ENCODE assay signal across 1 cellular context in genomic region chr1:21022279-21023040, GRCh38.
TF ChIP-seq lines count a peak whose summit lies in the region.

No MANE protein-coding gene starts in this region.

TF ChIP-seq in HepG2, 621 proteins besides CTCF, POLR2A, EP300 and RAD21 (continued from another document and continues in another):
- TF ChIP-seq AKNA (CRISPR knock-in tag; IDR thresholded peaks at IDR 0.05; ENCODE audit: borderline replicate concordance) (no peak), ZNF839 (CRISPR knock-in tag; IDR thresholded peaks at IDR 0.05; ENCODE audit: borderline replicate concordance) (no peak), ZNF777 (CRISPR knock-in tag; IDR thresholded peaks at IDR 0.05) (no peak), ZSCAN21 (CRISPR knock-in tag; IDR thresholded peaks at IDR 0.05; ENCODE audit: borderline replicate concordance) (peak; percentile 81), MEF2D (CRISPR knock-in tag; IDR thresholded peaks at IDR 0.05) (peak; percentile 99), YEATS4 (CRISPR knock-in tag; IDR thresholded peaks at IDR 0.05; ENCODE audit: borderline replicate concordance) (no peak), AKAP8 (CRISPR knock-in tag; IDR thresholded peaks at IDR 0.05) (no peak), ZNF605 (CRISPR knock-in tag; IDR thresholded peaks at IDR 0.05) (no peak), ZNF331 (CRISPR knock-in tag; IDR thresholded peaks at IDR 0.05) (peak; percentile 69; the same call in 1 of the 2 replicates), KLF11 (CRISPR knock-in tag; IDR thresholded peaks at IDR 0.05) (no peak), SAFB2 (CRISPR knock-in tag; IDR thresholded peaks at IDR 0.05; ENCODE audit: borderline replicate concordance, low read depth) (no peak), SETDB1 (CRISPR knock-in tag; IDR thresholded peaks at IDR 0.05; ENCODE audit: borderline replicate concordance) (no peak), ZNF496 (CRISPR knock-in tag; IDR thresholded peaks at IDR 0.05; ENCODE audit: insufficient replicate concordance) (no peak), TOPORS (CRISPR knock-in tag; IDR thresholded peaks at IDR 0.05) (no peak), SP5 (CRISPR knock-in tag; IDR thresholded peaks at IDR 0.05; ENCODE audit: borderline replicate concordance, low read depth) (no peak), SMARCE1 (IDR thresholded peaks at IDR 0.05; ENCODE audit: borderline replicate concordance) (no peak), ZNF674 (CRISPR knock-in tag; IDR thresholded peaks at IDR 0.05; ENCODE audit: low read depth) (no peak), ZMYM4 (CRISPR knock-in tag; IDR thresholded peaks at IDR 0.05) (peak; percentile 66)
- TF ChIP-seq, protein P1, sequence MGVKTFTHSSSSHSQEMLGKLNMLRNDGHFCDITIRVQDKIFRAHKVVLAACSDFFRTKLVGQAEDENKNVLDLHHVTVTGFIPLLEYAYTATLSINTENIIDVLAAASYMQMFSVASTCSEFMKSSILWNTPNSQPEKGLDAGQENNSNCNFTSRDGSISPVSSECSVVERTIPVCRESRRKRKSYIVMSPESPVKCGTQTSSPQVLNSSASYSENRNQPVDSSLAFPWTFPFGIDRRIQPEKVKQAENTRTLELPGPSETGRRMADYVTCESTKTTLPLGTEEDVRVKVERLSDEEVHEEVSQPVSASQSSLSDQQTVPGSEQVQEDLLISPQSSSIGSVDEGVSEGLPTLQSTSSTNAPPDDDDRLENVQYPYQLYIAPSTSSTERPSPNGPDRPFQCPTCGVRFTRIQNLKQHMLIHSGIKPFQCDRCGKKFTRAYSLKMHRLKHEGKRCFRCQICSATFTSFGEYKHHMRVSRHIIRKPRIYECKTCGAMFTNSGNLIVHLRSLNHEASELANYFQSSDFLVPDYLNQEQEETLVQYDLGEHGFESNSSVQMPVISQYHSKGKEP (CRISPR knock-in tag; IDR thresholded peaks at IDR 0.05): no peak
- TF ChIP-seq, protein P2, sequence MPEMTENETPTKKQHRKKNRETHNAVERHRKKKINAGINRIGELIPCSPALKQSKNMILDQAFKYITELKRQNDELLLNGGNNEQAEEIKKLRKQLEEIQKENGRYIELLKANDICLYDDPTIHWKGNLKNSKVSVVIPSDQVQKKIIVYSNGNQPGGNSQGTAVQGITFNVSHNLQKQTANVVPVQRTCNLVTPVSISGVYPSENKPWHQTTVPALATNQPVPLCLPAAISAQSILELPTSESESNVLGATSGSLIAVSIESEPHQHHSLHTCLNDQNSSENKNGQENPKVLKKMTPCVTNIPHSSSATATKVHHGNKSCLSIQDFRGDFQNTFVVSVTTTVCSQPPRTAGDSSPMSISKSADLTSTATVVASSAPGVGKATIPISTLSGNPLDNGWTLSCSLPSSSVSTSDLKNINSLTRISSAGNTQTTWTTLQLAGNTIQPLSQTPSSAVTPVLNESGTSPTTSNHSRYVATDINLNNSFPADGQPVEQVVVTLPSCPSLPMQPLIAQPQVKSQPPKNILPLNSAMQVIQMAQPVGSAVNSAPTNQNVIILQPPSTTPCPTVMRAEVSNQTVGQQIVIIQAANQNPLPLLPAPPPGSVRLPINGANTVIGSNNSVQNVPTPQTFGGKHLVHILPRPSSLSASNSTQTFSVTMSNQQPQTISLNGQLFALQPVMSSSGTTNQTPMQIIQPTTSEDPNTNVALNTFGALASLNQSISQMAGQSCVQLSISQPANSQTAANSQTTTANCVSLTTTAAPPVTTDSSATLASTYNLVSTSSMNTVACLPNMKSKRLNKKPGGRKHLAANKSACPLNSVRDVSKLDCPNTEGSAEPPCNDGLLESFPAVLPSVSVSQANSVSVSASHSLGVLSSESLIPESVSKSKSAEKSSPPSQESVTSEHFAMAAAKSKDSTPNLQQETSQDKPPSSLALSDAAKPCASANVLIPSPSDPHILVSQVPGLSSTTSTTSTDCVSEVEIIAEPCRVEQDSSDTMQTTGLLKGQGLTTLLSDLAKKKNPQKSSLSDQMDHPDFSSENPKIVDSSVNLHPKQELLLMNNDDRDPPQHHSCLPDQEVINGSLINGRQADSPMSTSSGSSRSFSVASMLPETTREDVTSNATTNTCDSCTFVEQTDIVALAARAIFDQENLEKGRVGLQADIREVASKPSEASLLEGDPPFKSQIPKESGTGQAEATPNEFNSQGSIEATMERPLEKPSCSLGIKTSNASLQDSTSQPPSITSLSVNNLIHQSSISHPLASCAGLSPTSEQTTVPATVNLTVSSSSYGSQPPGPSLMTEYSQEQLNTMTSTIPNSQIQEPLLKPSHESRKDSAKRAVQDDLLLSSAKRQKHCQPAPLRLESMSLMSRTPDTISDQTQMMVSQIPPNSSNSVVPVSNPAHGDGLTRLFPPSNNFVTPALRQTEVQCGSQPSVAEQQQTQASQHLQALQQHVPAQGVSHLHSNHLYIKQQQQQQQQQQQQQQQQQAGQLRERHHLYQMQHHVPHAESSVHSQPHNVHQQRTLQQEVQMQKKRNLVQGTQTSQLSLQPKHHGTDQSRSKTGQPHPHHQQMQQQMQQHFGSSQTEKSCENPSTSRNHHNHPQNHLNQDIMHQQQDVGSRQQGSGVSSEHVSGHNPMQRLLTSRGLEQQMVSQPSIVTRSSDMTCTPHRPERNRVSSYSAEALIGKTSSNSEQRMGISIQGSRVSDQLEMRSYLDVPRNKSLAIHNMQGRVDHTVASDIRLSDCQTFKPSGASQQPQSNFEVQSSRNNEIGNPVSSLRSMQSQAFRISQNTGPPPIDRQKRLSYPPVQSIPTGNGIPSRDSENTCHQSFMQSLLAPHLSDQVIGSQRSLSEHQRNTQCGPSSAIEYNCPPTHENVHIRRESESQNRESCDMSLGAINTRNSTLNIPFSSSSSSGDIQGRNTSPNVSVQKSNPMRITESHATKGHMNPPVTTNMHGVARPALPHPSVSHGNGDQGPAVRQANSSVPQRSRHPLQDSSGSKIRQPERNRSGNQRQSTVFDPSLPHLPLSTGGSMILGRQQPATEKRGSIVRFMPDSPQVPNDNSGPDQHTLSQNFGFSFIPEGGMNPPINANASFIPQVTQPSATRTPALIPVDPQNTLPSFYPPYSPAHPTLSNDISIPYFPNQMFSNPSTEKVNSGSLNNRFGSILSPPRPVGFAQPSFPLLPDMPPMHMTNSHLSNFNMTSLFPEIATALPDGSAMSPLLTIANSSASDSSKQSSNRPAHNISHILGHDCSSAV (CRISPR knock-in tag; IDR thresholded peaks at IDR 0.05; ENCODE audit: borderline replicate concordance): no peak
- TF ChIP-seq, protein P3, sequence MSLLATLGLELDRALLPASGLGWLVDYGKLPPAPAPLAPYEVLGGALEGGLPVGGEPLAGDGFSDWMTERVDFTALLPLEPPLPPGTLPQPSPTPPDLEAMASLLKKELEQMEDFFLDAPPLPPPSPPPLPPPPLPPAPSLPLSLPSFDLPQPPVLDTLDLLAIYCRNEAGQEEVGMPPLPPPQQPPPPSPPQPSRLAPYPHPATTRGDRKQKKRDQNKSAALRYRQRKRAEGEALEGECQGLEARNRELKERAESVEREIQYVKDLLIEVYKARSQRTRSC (CRISPR knock-in tag; IDR thresholded peaks at IDR 0.05; ENCODE audit: low read depth): no peak
- TF ChIP-seq, protein P4, sequence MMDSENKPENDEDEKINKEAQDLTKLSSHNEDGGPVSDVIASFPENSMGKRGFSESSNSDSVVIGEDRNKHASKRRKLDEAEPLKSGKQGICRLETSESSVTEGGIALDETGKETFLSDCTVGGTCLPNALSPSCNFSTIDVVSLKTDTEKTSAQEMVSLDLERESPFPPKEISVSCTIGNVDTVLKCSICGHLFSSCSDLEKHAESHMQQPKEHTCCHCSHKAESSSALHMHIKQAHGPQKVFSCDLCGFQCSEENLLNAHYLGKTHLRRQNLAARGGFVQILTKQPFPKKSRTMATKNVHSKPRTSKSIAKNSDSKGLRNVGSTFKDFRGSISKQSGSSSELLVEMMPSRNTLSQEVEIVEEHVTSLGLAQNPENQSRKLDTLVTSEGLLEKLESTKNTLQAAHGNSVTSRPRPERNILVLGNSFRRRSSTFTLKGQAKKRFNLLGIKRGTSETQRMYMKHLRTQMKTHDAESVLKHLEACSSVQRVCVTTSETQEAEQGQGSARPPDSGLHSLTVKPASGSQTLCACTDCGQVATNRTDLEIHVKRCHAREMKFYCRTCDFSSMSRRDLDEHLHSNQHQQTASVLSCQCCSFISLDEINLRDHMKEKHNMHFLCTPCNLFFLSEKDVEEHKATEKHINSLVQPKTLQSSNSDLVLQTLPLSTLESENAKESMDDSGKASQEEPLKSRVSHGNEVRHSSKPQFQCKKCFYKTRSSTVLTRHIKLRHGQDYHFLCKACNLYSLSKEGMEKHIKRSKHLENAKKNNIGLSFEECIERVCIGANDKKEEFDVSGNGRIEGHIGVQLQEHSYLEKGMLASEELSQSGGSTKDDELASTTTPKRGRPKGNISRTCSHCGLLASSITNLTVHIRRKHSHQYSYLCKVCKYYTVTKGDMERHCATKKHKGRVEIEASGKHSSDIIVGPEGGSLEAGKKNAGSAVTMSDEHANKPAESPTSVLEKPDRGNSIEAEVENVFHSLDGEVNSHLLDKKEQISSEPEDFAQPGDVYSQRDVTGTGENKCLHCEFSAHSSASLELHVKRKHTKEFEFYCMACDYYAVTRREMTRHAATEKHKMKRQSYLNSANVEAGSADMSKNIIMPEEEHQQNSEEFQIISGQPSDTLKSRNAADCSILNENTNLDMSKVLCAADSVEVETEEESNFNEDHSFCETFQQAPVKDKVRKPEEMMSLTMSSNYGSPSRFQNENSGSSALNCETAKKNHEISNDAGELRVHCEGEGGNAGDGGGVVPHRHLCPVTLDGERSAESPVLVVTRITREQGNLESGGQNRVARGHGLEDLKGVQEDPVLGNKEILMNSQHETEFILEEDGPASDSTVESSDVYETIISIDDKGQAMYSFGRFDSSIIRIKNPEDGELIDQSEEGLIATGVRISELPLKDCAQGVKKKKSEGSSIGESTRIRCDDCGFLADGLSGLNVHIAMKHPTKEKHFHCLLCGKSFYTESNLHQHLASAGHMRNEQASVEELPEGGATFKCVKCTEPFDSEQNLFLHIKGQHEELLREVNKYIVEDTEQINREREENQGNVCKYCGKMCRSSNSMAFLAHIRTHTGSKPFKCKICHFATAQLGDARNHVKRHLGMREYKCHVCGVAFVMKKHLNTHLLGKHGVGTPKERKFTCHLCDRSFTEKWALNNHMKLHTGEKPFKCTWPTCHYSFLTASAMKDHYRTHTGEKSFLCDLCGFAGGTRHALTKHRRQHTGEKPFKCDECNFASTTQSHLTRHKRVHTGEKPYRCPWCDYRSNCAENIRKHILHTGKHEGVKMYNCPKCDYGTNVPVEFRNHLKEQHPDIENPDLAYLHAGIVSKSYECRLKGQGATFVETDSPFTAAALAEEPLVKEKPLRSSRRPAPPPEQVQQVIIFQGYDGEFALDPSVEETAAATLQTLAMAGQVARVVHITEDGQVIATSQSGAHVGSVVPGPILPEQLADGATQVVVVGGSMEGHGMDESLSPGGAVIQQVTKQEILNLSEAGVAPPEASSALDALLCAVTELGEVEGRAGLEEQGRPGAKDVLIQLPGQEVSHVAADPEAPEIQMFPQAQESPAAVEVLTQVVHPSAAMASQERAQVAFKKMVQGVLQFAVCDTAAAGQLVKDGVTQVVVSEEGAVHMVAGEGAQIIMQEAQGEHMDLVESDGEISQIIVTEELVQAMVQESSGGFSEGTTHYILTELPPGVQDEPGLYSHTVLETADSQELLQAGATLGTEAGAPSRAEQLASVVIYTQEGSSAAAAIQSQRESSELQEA (CRISPR knock-in tag; IDR thresholded peaks at IDR 0.05; ENCODE audit: not compliant biosample characterization): no peak
- TF ChIP-seq, protein P5, sequence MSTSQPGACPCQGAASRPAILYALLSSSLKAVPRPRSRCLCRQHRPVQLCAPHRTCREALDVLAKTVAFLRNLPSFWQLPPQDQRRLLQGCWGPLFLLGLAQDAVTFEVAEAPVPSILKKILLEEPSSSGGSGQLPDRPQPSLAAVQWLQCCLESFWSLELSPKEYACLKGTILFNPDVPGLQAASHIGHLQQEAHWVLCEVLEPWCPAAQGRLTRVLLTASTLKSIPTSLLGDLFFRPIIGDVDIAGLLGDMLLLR (CRISPR knock-in tag; IDR thresholded peaks at IDR 0.05): no peak
- TF ChIP-seq, protein P6, sequence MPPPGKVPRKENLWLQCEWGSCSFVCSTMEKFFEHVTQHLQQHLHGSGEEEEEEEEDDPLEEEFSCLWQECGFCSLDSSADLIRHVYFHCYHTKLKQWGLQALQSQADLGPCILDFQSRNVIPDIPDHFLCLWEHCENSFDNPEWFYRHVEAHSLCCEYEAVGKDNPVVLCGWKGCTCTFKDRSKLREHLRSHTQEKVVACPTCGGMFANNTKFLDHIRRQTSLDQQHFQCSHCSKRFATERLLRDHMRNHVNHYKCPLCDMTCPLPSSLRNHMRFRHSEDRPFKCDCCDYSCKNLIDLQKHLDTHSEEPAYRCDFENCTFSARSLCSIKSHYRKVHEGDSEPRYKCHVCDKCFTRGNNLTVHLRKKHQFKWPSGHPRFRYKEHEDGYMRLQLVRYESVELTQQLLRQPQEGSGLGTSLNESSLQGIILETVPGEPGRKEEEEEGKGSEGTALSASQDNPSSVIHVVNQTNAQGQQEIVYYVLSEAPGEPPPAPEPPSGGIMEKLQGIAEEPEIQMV (CRISPR knock-in tag; IDR thresholded peaks at IDR 0.05; ENCODE audit: low read depth): no peak
